Comparison of ENCODE assay signal across 8 cellular contexts in the genomic region with DNA sequence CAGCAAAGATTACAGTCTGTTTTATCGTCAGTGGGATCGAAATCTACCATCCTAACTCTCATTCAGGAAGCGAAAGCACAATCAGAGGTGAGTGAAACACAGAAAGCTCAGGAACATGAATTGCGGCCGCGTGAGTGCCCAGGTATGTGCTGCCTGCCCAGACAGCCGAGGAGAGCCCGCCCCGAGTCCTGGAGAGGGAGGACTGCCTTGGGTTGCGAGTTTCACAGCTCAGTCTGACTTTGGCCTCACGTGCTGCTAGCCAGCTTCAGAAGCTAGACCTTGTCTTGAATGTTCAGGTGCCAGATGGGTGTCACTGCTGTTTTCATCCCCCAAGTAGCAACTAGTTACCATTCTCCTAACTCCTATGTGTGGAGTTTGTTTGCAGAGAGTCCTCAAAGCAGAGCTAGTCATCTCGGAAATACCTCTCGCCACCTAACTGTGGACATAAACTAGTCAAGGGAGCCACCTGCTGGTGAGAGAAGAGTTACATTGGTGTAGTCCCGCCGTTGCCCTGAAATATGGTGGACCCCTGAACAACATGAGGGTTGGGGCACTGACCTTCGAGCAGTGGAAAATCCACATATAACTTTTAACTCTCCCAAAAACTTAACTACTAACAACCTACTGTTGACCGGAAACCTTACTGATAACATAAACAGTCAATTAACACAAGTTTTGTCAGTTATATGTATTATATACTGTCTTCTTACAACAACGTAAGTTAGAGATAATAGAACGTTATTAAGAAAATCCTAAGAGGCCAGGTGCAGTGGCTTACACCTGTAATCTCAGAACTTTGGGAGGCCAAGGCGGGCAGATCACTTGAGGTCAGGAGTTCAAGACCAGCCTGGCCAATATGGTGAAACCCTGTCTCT.
DNase-seq lines count a peak whose midpoint lies in the region; ATAC-seq and TF ChIP-seq lines count a peak whose summit lies in the region.

No MANE protein-coding gene starts in this region.

- no peak overlapping the region for H2AFZ ChIP-seq in OCI-LY1 (ENCODE audit: low read length)

- no peaks in the 10 kb centered on the region for H3K27me3 ChIP-seq in OCI-LY1 (ENCODE audit: insufficient read depth, low read length)
- H3K27me3 ChIP-seq in esophagus muscularis mucosa = no peaks in the 10 kb centered on the region
- H3K27me3 ChIP-seq in stomach = no peaks in the 10 kb centered on the region

- no peaks in the 10 kb centered on the region for H3F3A ChIP-seq in OCI-LY1 (ENCODE audit: insufficient read depth, low read length)

- no peak for TF ChIP-seq EP300 in esophagus muscularis mucosa (IDR thresholded peaks at IDR 0.05)
- no peak for TF ChIP-seq EP300 in stomach (IDR thresholded peaks at IDR 0.05)

- H3K79me2 ChIP-seq in OCI-LY1 (ENCODE audit: insufficient read depth, low read length) = no peaks in the 10 kb centered on the region

- H3K9me2 ChIP-seq in OCI-LY1 (ENCODE audit: low read depth, low read length) = no peaks in the 10 kb centered on the region

- H3K27ac Mint-ChIP-seq in natural killer cell treated with Interleukin-12 subunit alpha and Interleukin-12 subunit beta and Interleukin-15 and Interleukin-18, amount 100 ng/mL, for 72 hours = no peak overlapping the region

- H3K9me3 Mint-ChIP-seq in natural killer cell treated with Interleukin-12 subunit alpha and Interleukin-12 subunit beta and Interleukin-15 and Interleukin-18, amount 100 ng/mL, for 72 hours = no peaks in the 10 kb centered on the region

- H3K9me3 ChIP-seq in OCI-LY1 (ENCODE audit: low read length) = no peaks in the 10 kb centered on the region
- no peaks in the 10 kb centered on the region for H3K9me3 ChIP-seq in esophagus muscularis mucosa
- H3K9me3 ChIP-seq in stomach = no peaks in the 10 kb centered on the region

- no peak overlapping the region for H3K4me3 ChIP-seq in Jurkat, Clone E6-1 (ENCODE audit: low read length)
- H3K4me3 ChIP-seq in OCI-LY1 (ENCODE audit: low read depth, low read length, poor library complexity, severe bottlenecking) (no peak overlapping the region), esophagus muscularis mucosa (no peak overlapping the region), stomach (no peak overlapping the region)

- H3K4me1 ChIP-seq in OCI-LY1 (ENCODE audit: insufficient read depth, low read length, severe bottlenecking) (peaks cover 10% of the 10 kb centered on the region), esophagus muscularis mucosa (peaks cover 15 to 25% (median 21%) of the 10 kb centered on the region in 4 donors), stomach (peaks cover 0 to 18% (median 7%) of the 10 kb centered on the region in 4 donors)

- ATAC-seq in GM21737 (IDR thresholded peaks at IDR 0.05; ENCODE audit: unreplicated experiment) = peak; percentile 92
- ATAC-seq in natural killer cell treated with Interleukin-12 subunit alpha and Interleukin-12 subunit beta and Interleukin-15 and Interleukin-18, amount 100 ng/mL, for 72 hours = peak; percentile 69 to 79

- peak; percentile 89 for TF ChIP-seq CTCF in OCI-LY1 (IDR thresholded peaks at IDR 0.05; ENCODE audit: low read length)
- peak; percentile 65 to 74 (median 71) for TF ChIP-seq CTCF in esophagus muscularis mucosa (IDR thresholded peaks at IDR 0.05)
- peak in 5 of 7 experiments; percentile 50 to 73 (median 56) for TF ChIP-seq CTCF in stomach (IDR thresholded peaks at IDR 0.05)

- no peaks in the 10 kb centered on the region; the same call in 1 of the 2 replicates for H3K36me3 ChIP-seq in OCI-LY1 (ENCODE audit: insufficient read depth, low read length)
- peaks cover 0 to 68% (median 35%) of the 10 kb centered on the region in 4 donors for H3K36me3 ChIP-seq in esophagus muscularis mucosa
- H3K36me3 ChIP-seq in stomach = peaks cover 0 to 52% (median 36%) of the 10 kb centered on the region in 4 donors

- no peak overlapping the region for H3K4me2 ChIP-seq in OCI-LY1 (ENCODE audit: low read length)

- H3K36me3 Mint-ChIP-seq in natural killer cell treated with Interleukin-12 subunit alpha and Interleukin-12 subunit beta and Interleukin-15 and Interleukin-18, amount 100 ng/mL, for 72 hours = no peaks in the 10 kb centered on the region

- intact Hi-C loops in esophagus muscularis mucosa (cut with DNase I) = loop anchor here (5.0 to 10.0 kb wide), 2 partner anchors 222 to 266 kb away; partner anchors contain the start of gene MTMR12
- intact Hi-C loops in stomach (cut with DNase I; ENCODE audit: low total_unique reads) = no loop called here

- H3K4me1 Mint-ChIP-seq in natural killer cell treated with Interleukin-12 subunit alpha and Interleukin-12 subunit beta and Interleukin-15 and Interleukin-18, amount 100 ng/mL, for 72 hours (ENCODE audit: low read depth in 2 of 2) = peaks cover 0 to 4% of the 10 kb centered on the region in 2 donors

- no peak for TF ChIP-seq POLR2A in esophagus muscularis mucosa (IDR thresholded peaks at IDR 0.05; ENCODE audit: low read depth)
- no peak for TF ChIP-seq POLR2A in stomach (IDR thresholded peaks at IDR 0.05)

- peak; percentile 76 for DNase-seq in EH (ENCODE audit: low read depth)
- DNase-seq in Jurkat, Clone E6-1 (ENCODE audit: low read depth, low spot score) = peak; percentile 72
- peak; percentile 65 for DNase-seq in activated CD8-positive, alpha-beta memory T cell treated with anti-CD3 and anti-CD28 coated beads, Interleukin-2, amount 50 U/mL, for 4 hours
- peak; percentile 91 for DNase-seq in esophagus muscularis mucosa (ENCODE audit: extremely low spot score)
- no peak for DNase-seq in natural killer cell treated with Interleukin-12 subunit alpha and Interleukin-12 subunit beta and Interleukin-15 and Interleukin-18, amount 100 ng/mL, for 72 hours (ENCODE audit: low spot score)
- DNase-seq in stomach = peak; percentile 63

- no peak overlapping the region for H3K9ac ChIP-seq in OCI-LY1 (ENCODE audit: low read length)

- WGBS in esophagus muscularis mucosa = 48% methylated on average over 20 of the region's 20 CpGs
- WGBS in stomach, 5 donors = 50 to 62% (median 58%) methylated on average over 20 of the region's 20 CpGs

- H3K27ac ChIP-seq in OCI-LY1 (ENCODE audit: low read depth, low read length, poor library complexity, severe bottlenecking) (no peak overlapping the region), esophagus muscularis mucosa (replicated peaks in 1 of 4) (no peak overlapping the region), stomach (no peak overlapping the region)

- H3K4me3 Mint-ChIP-seq in natural killer cell treated with Interleukin-12 subunit alpha and Interleukin-12 subunit beta and Interleukin-15 and Interleukin-18, amount 100 ng/mL, for 72 hours = no peak overlapping the region

- H4K20me1 ChIP-seq in OCI-LY1 (ENCODE audit: insufficient read depth, low read length) = no peaks in the 10 kb centered on the region

- no peaks in the 10 kb centered on the region for H3K27me3 Mint-ChIP-seq in natural killer cell treated with Interleukin-12 subunit alpha and Interleukin-12 subunit beta and Interleukin-15 and Interleukin-18, amount 100 ng/mL, for 72 hours
